9 cellular contexts compared by ENCODE assay signal in genomic region chr11:60700689-60701508, GRCh38. TPM values are rescaled to one million over a fixed set of nuclear protein-coding genes. Genes with fewer than 3 reads are reported as not detected.
DNase-seq lines count a peak whose midpoint lies in the region; FAIRE-seq and TF ChIP-seq lines count a peak whose summit lies in the region.
"Had no signal": no experiment of that assay in that cellular context is flagged by ENCODE, and none has a peak within 500 bp of the region (broad histone marks: within the 10 kb centered on the region; RNA-seq: fewer than 3 reads in every experiment).

No MANE protein-coding gene starts in this region.

- TF ChIP-seq CTCF in GM12864 (IDR thresholded peaks at IDR 0.05; ENCODE audit: low read depth, low read length, missing control alignments) (peak; percentile 46), NB4 (IDR thresholded peaks at IDR 0.05; ENCODE audit: low read depth, low read length) (peak; percentile 44), astrocyte (IDR thresholded peaks at IDR 0.05; ENCODE audit: insufficient read depth, low read depth, low read length) (peak; percentile 21), lower leg skin (IDR thresholded peaks at IDR 0.05) (no peak)

- no peaks in the 10 kb centered on the region for H4K20me1 ChIP-seq in astrocyte (ENCODE audit: insufficient read depth, low read length)

- no peak overlapping the region for H3K27ac ChIP-seq in astrocyte (ENCODE audit: low read depth, low read length)

- H3K4me1 Mint-ChIP-seq in astrocyte (ENCODE audit: low read depth, unreplicated experiment), result no peaks in the 10 kb centered on the region
- H3K4me1 Mint-ChIP-seq: central memory CD8-positive, alpha-beta T cell had no signal

- H3K36me3 Mint-ChIP-seq in astrocyte (ENCODE audit: low read depth, unreplicated experiment), result no peaks in the 10 kb centered on the region

- no peak overlapping the region for H3K4me3 ChIP-seq in GM12864 (ENCODE audit: low read depth, low read length)
- no peak overlapping the region for H3K4me3 ChIP-seq in NB4 (ENCODE audit: low read depth, low read length)
- H3K4me3 ChIP-seq in astrocyte (ENCODE audit: insufficient read depth, low read depth, low read length), result no peak overlapping the region
- no peak overlapping the region for H3K4me3 ChIP-seq in lower leg skin (ENCODE audit: low read depth, poor library complexity, severe bottlenecking)

- intact Hi-C loops in lower leg skin (cut with DNase I; ENCODE audit: low total_unique reads), result no loop called here

- H3K4me2 ChIP-seq in astrocyte (ENCODE audit: low read length), result no peak overlapping the region

- peaks cover 7% of the 10 kb centered on the region for H3K27me3 Mint-ChIP-seq in astrocyte (ENCODE audit: low read depth, unreplicated experiment)

- H3K27ac Mint-ChIP-seq in astrocyte (ENCODE audit: unreplicated experiment), result no peak overlapping the region

- TF ChIP-seq POLR2A in NB4 (IDR thresholded peaks at IDR 0.05; ENCODE audit: extremely low read depth, insufficient read length), result no peak
- no peak for TF ChIP-seq POLR2A in lower leg skin (IDR thresholded peaks at IDR 0.05)

- no peak overlapping the region for H3K9ac ChIP-seq in astrocyte (ENCODE audit: low read length)

- no peak for FAIRE-seq in astrocyte (lab: Jason Lieb, UNC)
- no peak for FAIRE-seq in RCC 7860 (lab: Jason Lieb, UNC)

- no peak overlapping the region for H2AFZ ChIP-seq in astrocyte (ENCODE audit: low read depth, low read length)

- WGBS in lower leg skin, 2 donors, result 62 to 67% methylated on average over 15 of the region's 15 CpGs

- no peaks in the 10 kb centered on the region for H3K36me3 ChIP-seq in astrocyte (ENCODE audit: insufficient read depth, low read length)

- H3K9me3 ChIP-seq in astrocyte (ENCODE audit: insufficient read depth, low read depth, low read length), result no peaks in the 10 kb centered on the region

- no peaks in the 10 kb centered on the region for H3K79me2 ChIP-seq in astrocyte (ENCODE audit: insufficient read depth, low read length)

- no peaks in the 10 kb centered on the region for H3K27me3 ChIP-seq in astrocyte (ENCODE audit: insufficient read depth, low read length)

- H3K9me3 Mint-ChIP-seq in astrocyte (ENCODE audit: unreplicated experiment), result no peaks in the 10 kb centered on the region
- H3K9me3 Mint-ChIP-seq: central memory CD8-positive, alpha-beta T cell had no signal

- DNase-seq in GM12864 (ENCODE audit: low read depth) (no peak), NB4 (ENCODE audit: low read depth) (peak; percentile 59), astrocyte (ENCODE audit: low read depth) (no peak), lung microvascular endothelial cell (ENCODE audit: low read depth in 2 of 2) (peak; percentile 29 to 48), RCC 7860 (ENCODE audit: low spot score) (no peak), lower leg skin (ENCODE audit: low spot score in 2 of 2) (no peak), SK-N-DZ (ENCODE audit: low spot score) (no peak), OCI-M2 (lab: John Stamatoyannopoulos, UW; ENCODE audit: unreplicated experiment) (no peak)

- no peaks in the 10 kb centered on the region for H3K4me1 ChIP-seq in astrocyte (ENCODE audit: insufficient read depth, low read length)

- H3K4me3 Mint-ChIP-seq in astrocyte (ENCODE audit: unreplicated experiment), result no peak overlapping the region
- H3K4me3 Mint-ChIP-seq: central memory CD8-positive, alpha-beta T cell had no signal

RNA-seq across cellular contexts. Expression of gene MS4A8, which starts 1.5 kb away (rescaled TPM):
- total RNA-seq in astrocyte (not detected in 2 replicates), lung microvascular endothelial cell (not detected in 2 replicates), lower leg skin (not detected)
- not detected in 2 replicates for polyA plus RNA-seq in SK-N-DZ (2014; cell fraction: cytosol; rRNA removed)
- not detected in 2 replicates for polyA plus RNA-seq in SK-N-DZ (2014; cell fraction: nucleus; rRNA removed)

RNA-seq across cellular contexts. Expression of gene MS4A18, which starts 23.6 kb away (rescaled TPM):
- total RNA-seq in astrocyte (not detected in 2 replicates), lung microvascular endothelial cell (not detected in 2 replicates), lower leg skin (not detected)
- polyA plus RNA-seq in SK-N-DZ (2014; cell fraction: cytosol; rRNA removed), result not detected in 2 replicates
- not detected in 2 replicates for polyA plus RNA-seq in SK-N-DZ (2014; cell fraction: nucleus; rRNA removed)

RNA-seq across cellular contexts. Expression of gene MS4A15, which starts 55.8 kb away (rescaled TPM):
- total RNA-seq in astrocyte (not detected in 2 replicates), lung microvascular endothelial cell (not detected in 2 replicates), lower leg skin (not detected)
- not detected in 2 replicates for polyA plus RNA-seq in SK-N-DZ (2014; cell fraction: cytosol; rRNA removed)
- not detected in 2 replicates for polyA plus RNA-seq in SK-N-DZ (2014; cell fraction: nucleus; rRNA removed)

Comparison
In these comparisons a context has a peak if more than half of its experiments do, and no peak if none do; other contexts are left out.
1. DNase-seq: peak in NB4 (single experiment) and lung microvascular endothelial cell (2 of 2); none in GM12864 (single experiment), astrocyte (single experiment), RCC 7860 (single experiment), lower leg skin (0 of 2), SK-N-DZ (single experiment) and OCI-M2 (single experiment).
2. CTCF ChIP-seq: peak in GM12864 (single experiment), NB4 (single experiment) and astrocyte (single experiment); none in lower leg skin (0 of 3).